25 cellular contexts compared by ENCODE assay signal in the genomic region with DNA sequence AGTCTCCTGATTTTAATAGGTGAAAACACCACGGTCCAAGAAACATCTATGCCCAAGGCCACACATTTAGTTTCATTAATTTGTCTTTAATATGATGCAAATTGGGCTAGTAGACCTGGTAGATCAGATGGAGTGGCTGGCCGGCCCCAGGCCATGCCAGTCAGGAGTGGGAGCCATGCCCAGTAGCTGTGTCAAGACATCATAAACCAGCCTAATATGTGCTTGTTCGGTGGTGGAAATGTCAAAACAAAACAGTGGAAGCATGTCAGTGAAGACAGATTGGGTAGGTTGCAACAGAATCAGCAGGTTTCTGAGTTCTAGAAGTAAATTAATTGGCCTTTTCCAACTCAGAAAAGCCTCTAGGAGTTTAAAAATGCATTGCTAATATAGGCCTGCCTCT.
"Had no signal": no experiment of that assay in that cellular context is flagged by ENCODE, and none has a peak within 500 bp of the region (broad histone marks: within the 10 kb centered on the region; RNA-seq: fewer than 3 reads in every experiment).

No MANE protein-coding gene starts in this region.

- DNase-seq: activated CD4-positive, alpha-beta memory T cell treated with anti-CD3 and anti-CD28 coated beads for 36 hours; activated CD4-positive, alpha-beta T cell treated with anti-CD3 and anti-CD28 coated beads, Interleukin-2, amount 10 ng/mL, durations not matched to agents 24 days and 14 days; activated CD4-positive, CD25-positive, alpha-beta regulatory T cell treated with anti-CD3 and anti-CD28 coated beads, Interleukin-2, amount 50 U/mL, for 72 hours; activated CD8-positive, alpha-beta memory T cell treated with anti-CD3 and anti-CD28 coated beads for 24 hours; activated effector memory CD4-positive, alpha-beta T cell treated with anti-CD3 and anti-CD28 coated beads, Interleukin-2, amount 50 U/mL, for 16 hours; activated naive CD4-positive, alpha-beta T cell treated with Interleukin-2 at 50 U/mL for 16 hours; activated naive CD8-positive, alpha-beta T cell treated with anti-CD3 and anti-CD28 coated beads, Interleukin-2, amount 50 U/mL, for 24 hours; activated T-cell treated with anti-CD3 and anti-CD28 coated beads, Interleukin-2, amount 50 U/mL, for 4 hours; amniotic stem cell; Karpas-422; NCI-H1092; NCI-H1930; NCI-H2171; NCI-H226; NCI-H526; NCI-H82; Peyer's patch; SIG-M5; T-helper 17 cell; T-helper 9 cell had no signal

- ATAC-seq: activated naive CD4-positive, alpha-beta T cell treated with anti-CD3 and anti-CD28 coated beads, Interleukin-2, amount 50 U/mL, for 72 hours; activated naive CD8-positive, alpha-beta T cell treated with anti-CD3 and anti-CD28 coated beads, Interleukin-2, amount 50 U/mL, for 24 hours; activated T-cell treated with anti-CD3 and anti-CD28 coated beads, Interleukin-2, amount 50 U/mL, for 4 hours; T-helper 17 cell; WTC11 had no signal

- H3K9me3 ChIP-seq: ascending aorta, Peyer's patch had no signal

- H3K27ac ChIP-seq: ascending aorta, cardiac muscle cell, Peyer's patch had no signal

- H3K4me3 Mint-ChIP-seq: activated CD4-positive, alpha-beta memory T cell treated with anti-CD3 and anti-CD28 coated beads for 36 hours; activated CD4-positive, alpha-beta T cell treated with anti-CD3 and anti-CD28 coated beads, Interleukin-2, amount 10 ng/mL, durations not matched to agents 24 days and 14 days; activated naive CD8-positive, alpha-beta T cell treated with anti-CD3 and anti-CD28 coated beads, Interleukin-2, amount 50 U/mL, for 24 hours; activated T-cell treated with anti-CD3 and anti-CD28 coated beads, Interleukin-2, amount 50 U/mL, for 4 hours; T-helper 17 cell; WTC11 had no signal

- H3K4me3 ChIP-seq: ascending aorta, cardiac muscle cell, Peyer's patch had no signal

- H3K27me3 Mint-ChIP-seq: activated CD4-positive, alpha-beta memory T cell treated with anti-CD3 and anti-CD28 coated beads for 36 hours; activated CD4-positive, alpha-beta T cell treated with anti-CD3 and anti-CD28 coated beads, Interleukin-2, amount 10 ng/mL, durations not matched to agents 24 days and 14 days; activated naive CD8-positive, alpha-beta T cell treated with anti-CD3 and anti-CD28 coated beads, Interleukin-2, amount 50 U/mL, for 24 hours had no signal

- H3K4me1 ChIP-seq: Peyer's patch had no signal

- H3K27me3 ChIP-seq: ascending aorta, cardiac muscle cell, Peyer's patch had no signal

- H3K9me3 Mint-ChIP-seq: activated CD4-positive, alpha-beta memory T cell treated with anti-CD3 and anti-CD28 coated beads for 36 hours; activated CD4-positive, alpha-beta T cell treated with anti-CD3 and anti-CD28 coated beads, Interleukin-2, amount 10 ng/mL, durations not matched to agents 24 days and 14 days; activated naive CD8-positive, alpha-beta T cell treated with anti-CD3 and anti-CD28 coated beads, Interleukin-2, amount 50 U/mL, for 24 hours; activated T-cell treated with anti-CD3 and anti-CD28 coated beads, Interleukin-2, amount 50 U/mL, for 4 hours; brain; WTC11 had no signal

- H3K36me3 Mint-ChIP-seq: activated CD4-positive, alpha-beta memory T cell treated with anti-CD3 and anti-CD28 coated beads for 36 hours; WTC11 had no signal

- H3K27ac Mint-ChIP-seq: activated CD4-positive, alpha-beta memory T cell treated with anti-CD3 and anti-CD28 coated beads for 36 hours; activated CD4-positive, alpha-beta T cell treated with anti-CD3 and anti-CD28 coated beads, Interleukin-2, amount 10 ng/mL, durations not matched to agents 24 days and 14 days; activated naive CD4-positive, alpha-beta T cell treated with anti-CD3 and anti-CD28 coated beads, Interleukin-2, amount 50 U/mL, for 72 hours; activated naive CD8-positive, alpha-beta T cell treated with anti-CD3 and anti-CD28 coated beads, Interleukin-2, amount 50 U/mL, for 24 hours; T-helper 17 cell; WTC11 had no signal
